In the genomic region with DNA sequence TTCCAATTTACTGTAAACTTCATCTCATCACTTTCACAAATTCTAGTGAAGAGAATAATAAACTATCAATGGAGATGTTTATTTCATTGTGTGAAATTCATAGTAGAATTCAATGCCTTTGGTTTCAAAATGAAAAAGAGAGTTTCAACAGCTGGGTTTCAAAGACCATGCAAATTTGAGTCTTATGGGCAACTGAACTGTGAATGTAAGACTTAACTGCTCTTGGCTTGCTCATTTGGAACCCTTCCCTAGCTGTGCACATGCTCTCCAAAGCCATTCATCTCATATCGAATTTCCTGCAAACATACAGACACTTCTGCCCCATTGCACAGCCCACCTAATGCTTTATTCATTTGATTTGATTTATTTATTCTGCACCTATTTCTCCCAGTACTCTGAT, we compare ENCODE assay signal across 27 cellular contexts.
"Had no signal": no experiment of that assay in that cellular context is flagged by ENCODE, and none has a peak within 500 bp of the region (broad histone marks: within the 10 kb centered on the region; RNA-seq: fewer than 3 reads in every experiment).

No MANE protein-coding gene starts in this region.

- ATAC-seq: activated CD8-positive, alpha-beta memory T cell treated with anti-CD3 and anti-CD28 coated beads, Interleukin-2, amount 10 ng/mL, durations not matched to agents 7 days and 5 days; activated CD8-positive, alpha-beta T cell treated with anti-CD3 and anti-CD28 coated beads, Interleukin-2, amount 10 ng/mL, durations not matched to agents 7 days and 5 days; activated naive CD4-positive, alpha-beta T cell treated with anti-CD3 and anti-CD28 coated beads, Interleukin-2, amount 50 U/mL, for 72 hours; activated T-cell treated with anti-CD3 and anti-CD28 coated beads, Interleukin-2, amount 50 U/mL, for 72 hours; gastrocnemius medialis; left ventricle myocardium superior; pancreas; sciatic nerve had no signal

- H3K36me3 Mint-ChIP-seq: activated CD8-positive, alpha-beta memory T cell treated with anti-CD3 and anti-CD28 coated beads, Interleukin-2, amount 10 ng/mL, durations not matched to agents 7 days and 5 days; activated naive CD4-positive, alpha-beta T cell treated with anti-CD3 and anti-CD28 coated beads, Interleukin-2, amount 50 U/mL, for 72 hours; naive B cell had no signal

- H3K4me3 ChIP-seq: gastrocnemius medialis, hepatocyte, pancreas, prostate gland, skin epidermis, thoracic aorta had no signal

- H3K4me3 Mint-ChIP-seq: activated B cell treated with CpG ODN at 0.5 μM for 24 hours; activated CD8-positive, alpha-beta memory T cell treated with anti-CD3 and anti-CD28 coated beads, Interleukin-2, amount 10 ng/mL, durations not matched to agents 7 days and 5 days; activated CD8-positive, alpha-beta T cell treated with anti-CD3 and anti-CD28 coated beads, Interleukin-2, amount 10 ng/mL, durations not matched to agents 7 days and 5 days; activated T-cell treated with anti-CD3 and anti-CD28 coated beads, Interleukin-2, amount 50 U/mL, for 72 hours; naive B cell; neural crest cell; stimulated activated naive CD8-positive, alpha-beta T cell treated with anti-CD3 and anti-CD28 coated beads, Interleukin-15, Interleukin-2, amounts not matched to agents 100 ng/mL and 50 ng/mL, for 24 hours had no signal

- H3K27ac Mint-ChIP-seq: activated B cell treated with CpG ODN at 0.5 μM for 24 hours; activated CD8-positive, alpha-beta memory T cell treated with anti-CD3 and anti-CD28 coated beads, Interleukin-2, amount 10 ng/mL, durations not matched to agents 7 days and 5 days; activated CD8-positive, alpha-beta T cell treated with anti-CD3 and anti-CD28 coated beads, Interleukin-2, amount 10 ng/mL, durations not matched to agents 7 days and 5 days; activated naive CD4-positive, alpha-beta T cell treated with anti-CD3 and anti-CD28 coated beads, Interleukin-2, amount 50 U/mL, for 72 hours; activated T-cell treated with anti-CD3 and anti-CD28 coated beads, Interleukin-2, amount 50 U/mL, for 72 hours; naive B cell; stimulated activated naive CD8-positive, alpha-beta T cell treated with anti-CD3 and anti-CD28 coated beads, Interleukin-15, Interleukin-2, amounts not matched to agents 100 ng/mL and 50 ng/mL, for 24 hours had no signal

- H3K4me1 Mint-ChIP-seq: activated B cell treated with CpG ODN at 0.5 μM for 24 hours; activated CD8-positive, alpha-beta memory T cell treated with anti-CD3 and anti-CD28 coated beads, Interleukin-2, amount 10 ng/mL, durations not matched to agents 7 days and 5 days; naive B cell; neural crest cell had no signal

- H3K9me3 Mint-ChIP-seq: activated B cell treated with CpG ODN at 0.5 μM for 24 hours; activated naive CD4-positive, alpha-beta T cell treated with anti-CD3 and anti-CD28 coated beads, Interleukin-2, amount 50 U/mL, for 72 hours; activated T-cell treated with anti-CD3 and anti-CD28 coated beads, Interleukin-2, amount 50 U/mL, for 72 hours; naive B cell; neural crest cell; stimulated activated naive CD8-positive, alpha-beta T cell treated with anti-CD3 and anti-CD28 coated beads, Interleukin-15, Interleukin-2, amounts not matched to agents 100 ng/mL and 50 ng/mL, for 24 hours had no signal

- DNase-seq: activated B cell treated with CpG ODN at 0.5 μM for 24 hours; activated CD4-positive, alpha-beta T cell treated with anti-CD3 and anti-CD28 coated beads, Interleukin-2, amount 50 U/mL, for 1 hour; activated CD8-positive, alpha-beta memory T cell treated with anti-CD3 and anti-CD28 coated beads, Interleukin-2, amount 10 ng/mL, durations not matched to agents 7 days and 5 days; activated CD8-positive, alpha-beta T cell treated with anti-CD3 and anti-CD28 coated beads, Interleukin-2, amount 10 ng/mL, durations not matched to agents 7 days and 5 days; activated naive CD4-positive, alpha-beta T cell; activated T-cell treated with anti-CD3 and anti-CD28 coated beads, Interleukin-2, amount 50 U/mL, for 72 hours; anterior cingulate cortex; dermis blood vessel endothelial cell; effector CD4-positive, alpha-beta T cell; gastrocnemius medialis; islet precursor cell; left ventricle myocardium superior; naive B cell; nucleus accumbens; pancreas; retina; stimulated activated CD4-positive, alpha-beta T cell treated with anti-CD3 and anti-CD28 coated beads, Interleukin-12 subunit alpha, Interleukin-12 subunit beta, amount 100 ng/mL, for 4 hours; stimulated activated CD4-positive, alpha-beta T cell treated with anti-CD3 and anti-CD28 coated beads, Interleukin-4, amount 100 ng/mL, for 1 hour; trophoblast cell had no signal

- H3K27me3 Mint-ChIP-seq: activated B cell treated with CpG ODN at 0.5 μM for 24 hours; activated CD8-positive, alpha-beta memory T cell treated with anti-CD3 and anti-CD28 coated beads, Interleukin-2, amount 10 ng/mL, durations not matched to agents 7 days and 5 days; stimulated activated naive CD8-positive, alpha-beta T cell treated with anti-CD3 and anti-CD28 coated beads, Interleukin-15, Interleukin-2, amounts not matched to agents 100 ng/mL and 50 ng/mL, for 24 hours had no signal
